ENCODE assay signal across 26 cellular contexts in the genomic region with DNA sequence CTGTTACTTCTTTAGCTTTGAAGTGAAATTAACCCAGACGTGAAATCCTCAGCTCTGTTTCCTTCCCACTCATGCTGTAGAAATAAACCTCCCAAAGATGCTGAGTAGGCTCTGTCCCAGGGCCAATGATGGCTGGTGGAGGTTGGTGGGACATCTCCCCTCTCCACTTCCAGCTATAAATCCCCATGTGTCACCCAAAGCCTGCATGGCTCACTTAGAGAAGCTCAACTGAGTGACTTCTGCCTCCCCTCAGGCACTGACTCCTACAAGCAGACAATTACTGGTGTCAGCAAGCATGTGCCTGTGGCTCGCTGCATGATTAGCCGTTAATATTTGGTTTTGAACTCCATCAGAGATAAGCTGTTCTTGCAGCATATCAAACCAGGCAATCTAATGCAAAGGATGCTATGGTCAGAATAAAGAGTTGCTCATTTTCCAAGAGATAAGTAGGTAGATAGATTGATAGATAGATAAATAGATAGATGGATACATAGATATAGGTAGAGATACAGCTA.
"Had no signal": no experiment of that assay in that cellular context is flagged by ENCODE, and none has a peak within 500 bp of the region (broad histone marks: within the 10 kb centered on the region; RNA-seq: fewer than 3 reads in every experiment).

No MANE protein-coding gene starts in this region.

- ATAC-seq: activated naive CD4-positive, alpha-beta T cell treated with anti-CD3 and anti-CD28 coated beads, Interleukin-2, amount 50 U/mL, for 72 hours; activated naive CD8-positive, alpha-beta T cell treated with anti-CD3 and anti-CD28 coated beads, Interleukin-2, amount 50 U/mL, for 24 hours; activated T-cell treated with anti-CD3 and anti-CD28 coated beads, Interleukin-2, amount 50 U/mL, for 4 hours; T-cell had no signal

- H3K4me2 ChIP-seq: KMS-11 had no signal

- H3K27me3 ChIP-seq: ascending aorta, cardiac muscle cell, Peyer's patch, SJSA1 had no signal

- H3K9me3 ChIP-seq: ascending aorta, Peyer's patch, SJSA1 had no signal

- H3K27ac ChIP-seq: ascending aorta, cardiac muscle cell, KMS-11, Peyer's patch, VCaP had no signal

- H3K36me3 ChIP-seq: ascending aorta, cardiac muscle cell, Peyer's patch, SJSA1 had no signal

- DNase-seq: activated CD4-positive, alpha-beta memory T cell treated with anti-CD3 and anti-CD28 coated beads for 36 hours; activated CD4-positive, alpha-beta T cell treated with anti-CD3 and anti-CD28 coated beads, Interleukin-2, amount 10 ng/mL, durations not matched to agents 7 days and 5 days; activated CD4-positive, CD25-positive, alpha-beta regulatory T cell; activated CD8-positive, alpha-beta memory T cell treated with anti-CD3 and anti-CD28 coated beads for 24 hours; activated effector memory CD4-positive, alpha-beta T cell treated with anti-CD3 and anti-CD28 coated beads, Interleukin-2, amount 50 U/mL, for 16 hours; activated naive CD4-positive, alpha-beta T cell treated with Interleukin-2 at 50 U/mL for 16 hours; activated naive CD8-positive, alpha-beta T cell treated with anti-CD3 and anti-CD28 coated beads, Interleukin-2, amount 50 U/mL, for 24 hours; activated T-cell treated with anti-CD3 and anti-CD28 coated beads, Interleukin-2, amount 50 U/mL, for 4 hours; amniotic stem cell; NCI-H1105 treated with DMSO at 0.1 percent for 48 hours; NCI-H1436 treated with DMSO at 0.1 percent for 48 hours; NCI-H187; NCI-H2081; NCI-H226; NCI-H526 treated with DMSO at 0.1 percent for 48 hours; NK-92 treated with Interleukin-12 subunit alpha and Interleukin-12 subunit beta, amount 100 ng/mL, for 24 hours; Peyer's patch; SHP77; T-cell; T-helper 2 cell had no signal

- H3K4me3 ChIP-seq: ascending aorta, cardiac muscle cell, Peyer's patch, SJSA1 had no signal

- H3K9ac ChIP-seq: KMS-11 had no signal

- H3K4me1 ChIP-seq: ascending aorta, Peyer's patch had no signal
